Comparison of ENCODE assay signal across 15 cellular contexts in genomic region chr2:160484859-160485520, GRCh38. TPM values are rescaled to one million over a fixed set of nuclear protein-coding genes. Genes with fewer than 3 reads are reported as not detected.
A peak's percentile ranks its signal among the peaks of the same experiment; 100 is the strongest.
DNase-seq lines count a peak whose midpoint lies in the region; ATAC-seq and TF ChIP-seq lines count a peak whose summit lies in the region.
"Had no signal": no experiment of that assay in that cellular context is flagged by ENCODE, and none has a peak within 500 bp of the region (broad histone marks: within the 10 kb centered on the region; RNA-seq: fewer than 3 reads in every experiment).

No MANE protein-coding gene starts in this region.

- H3K9me3 ChIP-seq in uterus: no peaks in the 10 kb centered on the region
- H3K9me3 ChIP-seq: HAP-1 had no signal

- peak overlapping the region; percentile 77 for H3K27ac Mint-ChIP-seq in activated T-helper 1 cell treated with anti-CD3 and anti-CD28 coated beads, Interleukin-12 subunit alpha, Interleukin-12 subunit beta, Interleukin-2, Interleukin-4 antibody, amounts not matched to agents 30 ng/mL and 10 ng/mL and 1 ng/mL, durations not matched to agents 14 hours and 24 hours and 36 hours

- H3K36me3 Mint-ChIP-seq in activated T-helper 1 cell treated with anti-CD3 and anti-CD28 coated beads, Interleukin-12 subunit alpha, Interleukin-12 subunit beta, Interleukin-2, Interleukin-4 antibody, amounts not matched to agents 30 ng/mL and 10 ng/mL and 1 ng/mL, durations not matched to agents 14 hours and 24 hours and 36 hours (ENCODE audit: low read depth): peaks cover 5% of the 10 kb centered on the region

- H3K36me3 ChIP-seq in uterus: no peaks in the 10 kb centered on the region
- H3K36me3 ChIP-seq: HAP-1 had no signal

- no peaks in the 10 kb centered on the region for H3K27me3 ChIP-seq in uterus

- intact Hi-C loops in activated T-helper 1 cell treated with anti-CD3 and anti-CD28 coated beads, Interleukin-12 subunit alpha, Interleukin-12 subunit beta, Interleukin-2, Interleukin-4 antibody, amounts not matched to agents 30 ng/mL and 10 ng/mL and 1 ng/mL, durations not matched to agents 14 hours and 24 hours and 36 hours (cut with micrococcal nuclease): loop anchor here (1.0 to 5.0 kb wide), 6 partner anchors 8 to 263 kb away; partner anchors contain the start of gene RBMS1
- intact Hi-C loops in uterus (cut with DNase I; ENCODE audit: low total_unique reads): no loop called here

- H3K4me3 ChIP-seq in uterus: no peak overlapping the region
- H3K4me3 ChIP-seq: HAP-1 had no signal

- H3K4me1 ChIP-seq in uterus: peaks cover 0 to 24% of the 10 kb centered on the region in 2 donors

- DNase-seq in stimulated activated CD8-positive, alpha-beta memory T cell treated with anti-CD3 and anti-CD28 coated beads, Interleukin-4, amount 100 ng/mL, for 24 hours (ENCODE audit: low read depth): peak; percentile 7
- no peak for DNase-seq in stimulated activated CD8-positive, alpha-beta memory T cell treated with anti-CD3 and anti-CD28 coated beads, Interleukin-4, amount 100 ng/mL, for 48 hours
- peak; percentile 47 for DNase-seq in activated T-helper 1 cell treated with anti-CD3 and anti-CD28 coated beads, Interleukin-12 subunit alpha, Interleukin-12 subunit beta, Interleukin-2, Interleukin-4 antibody, amounts not matched to agents 30 ng/mL and 10 ng/mL and 1 ng/mL, durations not matched to agents 14 hours and 24 hours and 36 hours (ENCODE audit: low spot score)
- DNase-seq in iPS-NIHi7 (ENCODE audit: extremely low spot score): peak; percentile 36
- DNase-seq in uterus: no peak
- no peak for DNase-seq in NCI-H2107 (lab: John Stamatoyannopoulos, UW)
- DNase-seq: AML-193, EL, erythroblast, hippocampal formation, NCI-H1092, NCI-H510A treated with DMSO at 0.1 percent for 48 hours had no signal

- TF ChIP-seq POLR2A in uterus (IDR thresholded peaks at IDR 0.05): no peak

- peak overlapping the region; percentile 54 to 63 for H3K27ac ChIP-seq in uterus

- peaks cover 65% of the 10 kb centered on the region for H3K4me1 Mint-ChIP-seq in activated T-helper 1 cell treated with anti-CD3 and anti-CD28 coated beads, Interleukin-12 subunit alpha, Interleukin-12 subunit beta, Interleukin-2, Interleukin-4 antibody, amounts not matched to agents 30 ng/mL and 10 ng/mL and 1 ng/mL, durations not matched to agents 14 hours and 24 hours and 36 hours (ENCODE audit: low read depth)

- no peaks in the 10 kb centered on the region for H3K9me3 Mint-ChIP-seq in activated T-helper 1 cell treated with anti-CD3 and anti-CD28 coated beads, Interleukin-12 subunit alpha, Interleukin-12 subunit beta, Interleukin-2, Interleukin-4 antibody, amounts not matched to agents 30 ng/mL and 10 ng/mL and 1 ng/mL, durations not matched to agents 14 hours and 24 hours and 36 hours

- peak overlapping the region; percentile 60 for H3K4me3 Mint-ChIP-seq in activated T-helper 1 cell treated with anti-CD3 and anti-CD28 coated beads, Interleukin-12 subunit alpha, Interleukin-12 subunit beta, Interleukin-2, Interleukin-4 antibody, amounts not matched to agents 30 ng/mL and 10 ng/mL and 1 ng/mL, durations not matched to agents 14 hours and 24 hours and 36 hours

- no peak for ATAC-seq in GM21515 (IDR thresholded peaks at IDR 0.05; ENCODE audit: unreplicated experiment)
- ATAC-seq in HG02763 (IDR thresholded peaks at IDR 0.05; ENCODE audit: unreplicated experiment): no peak

- TF ChIP-seq CTCF in uterus (IDR thresholded peaks at IDR 0.05): no peak

- no peaks in the 10 kb centered on the region for H3K27me3 Mint-ChIP-seq in activated T-helper 1 cell treated with anti-CD3 and anti-CD28 coated beads, Interleukin-12 subunit alpha, Interleukin-12 subunit beta, Interleukin-2, Interleukin-4 antibody, amounts not matched to agents 30 ng/mL and 10 ng/mL and 1 ng/mL, durations not matched to agents 14 hours and 24 hours and 36 hours (ENCODE audit: insufficient read depth)

RNA-seq across cellular contexts. Expression of gene RBMS1, which starts 8.6 kb away (rescaled TPM):
- 35.4 and 36.3 TPM in 2 replicates for total RNA-seq in activated T-helper 1 cell treated with anti-CD3 and anti-CD28 coated beads, Interleukin-12 subunit alpha, Interleukin-12 subunit beta, Interleukin-2, Interleukin-4 antibody, amounts not matched to agents 30 ng/mL and 10 ng/mL and 1 ng/mL, durations not matched to agents 14 hours and 24 hours and 36 hours
- total RNA-seq in uterus: 100 to 1,000 TPM in 2 of 4 donors, 10 to 100 TPM in 2; 30.5 to 149 (median 88.9) TPM

Comparison
In these comparisons a context has a peak if more than half of its experiments do, and no peak if none do; other contexts are left out.
1. DNase-seq: peak in stimulated activated CD8-positive, alpha-beta memory T cell treated with anti-CD3 and anti-CD28 coated beads, Interleukin-4, amount 100 ng/mL, for 24 hours (single experiment), activated T-helper 1 cell treated with anti-CD3 and anti-CD28 coated beads, Interleukin-12 subunit alpha, Interleukin-12 subunit beta, Interleukin-2, Interleukin-4 antibody, amounts not matched to agents 30 ng/mL and 10 ng/mL and 1 ng/mL, durations not matched to agents 14 hours and 24 hours and 36 hours (single experiment) and iPS-NIHi7 (single experiment); none in stimulated activated CD8-positive, alpha-beta memory T cell treated with anti-CD3 and anti-CD28 coated beads, Interleukin-4, amount 100 ng/mL, for 48 hours (single experiment), uterus (0 of 2) and NCI-H2107 (single experiment).